In genomic region chr9:101705135-101705661, GRCh38 we compare ENCODE assay signal across 1 cellular context.
TF ChIP-seq lines count a peak whose summit lies in the region.

No MANE protein-coding gene starts in this region.

TF ChIP-seq in GM23338, 12 proteins besides CTCF, POLR2A, EP300 and RAD21 (continued from another document):
- no peak for TF ChIP-seq ETS1 (IDR thresholded peaks at IDR 0.05)
- TF ChIP-seq NANOG (IDR thresholded peaks at IDR 0.05; ENCODE audit: borderline replicate concordance), result no peak
